Comparison of ENCODE assay signal across 16 cellular contexts in genomic region chr19:31002852-31003251, GRCh38.
"Had no signal": no experiment of that assay in that cellular context is flagged by ENCODE, and none has a peak within 500 bp of the region (broad histone marks: within the 10 kb centered on the region; RNA-seq: fewer than 3 reads in every experiment).

No MANE protein-coding gene starts in this region.

- H3K36me3 Mint-ChIP-seq: immature natural killer cell; naive thymus-derived CD8-positive, alpha-beta T cell had no signal

- H3K4me3 ChIP-seq: colonic mucosa, gastroesophageal sphincter, mucosa of descending colon, prostate gland, sigmoid colon had no signal

- H3K27me3 ChIP-seq: colonic mucosa, sigmoid colon had no signal

- H3K27ac ChIP-seq: colonic mucosa, gastroesophageal sphincter, prostate gland, sigmoid colon had no signal

- H3K4me3 Mint-ChIP-seq: immature natural killer cell; naive thymus-derived CD8-positive, alpha-beta T cell had no signal

- H3K4me1 Mint-ChIP-seq: naive thymus-derived CD8-positive, alpha-beta T cell had no signal

- H3K9me3 ChIP-seq: colonic mucosa, gastroesophageal sphincter, mucosa of descending colon, prostate gland, sigmoid colon had no signal

- ATAC-seq: gastroesophageal sphincter; left colon; mucosa of descending colon; naive thymus-derived CD8-positive, alpha-beta T cell had no signal

- H3K4me1 ChIP-seq: colonic mucosa, gastroesophageal sphincter, prostate gland, sigmoid colon had no signal

- FAIRE-seq: endothelial cell of umbilical vein had no signal

- H3K27ac Mint-ChIP-seq: immature natural killer cell; naive thymus-derived CD8-positive, alpha-beta T cell had no signal

- DNase-seq: activated CD4-positive, alpha-beta T cell treated with anti-CD3 and anti-CD28 coated beads for 4 hours; activated naive CD4-positive, alpha-beta T cell treated with Interleukin-2 at 50 U/mL for 16 hours; colonic mucosa; immature natural killer cell; left colon; naive thymus-derived CD8-positive, alpha-beta T cell; nucleus accumbens; sigmoid colon; stimulated activated CD4-positive, alpha-beta T cell treated with anti-CD3 and anti-CD28 coated beads, Interleukin-2, amount 100 ng/mL, for 24 hours; stimulated activated naive CD4-positive, alpha-beta T cell; substantia nigra; trophoblast cell had no signal
